ENCODE assay signal across 12 cellular contexts in genomic region chr14:75274045-75274898, GRCh38. TPM values are rescaled to one million over a fixed set of nuclear protein-coding genes. Genes with fewer than 3 reads are reported as not detected.
A peak's percentile ranks its signal among the peaks of the same experiment; 100 is the strongest.
DNase-seq lines count a peak whose midpoint lies in the region; ATAC-seq and TF ChIP-seq lines count a peak whose summit lies in the region.
"Had no signal": no experiment of that assay in that cellular context is flagged by ENCODE, and none has a peak within 500 bp of the region (broad histone marks: within the 10 kb centered on the region; RNA-seq: fewer than 3 reads in every experiment).

No MANE protein-coding gene starts in this region.

- H2AFZ ChIP-seq in parathyroid adenoma, result no peak overlapping the region

- H3K4me3 ChIP-seq in liver (ENCODE audit: low read depth in 1 of 3, low read length in 3 of 3) (no peak overlapping the region), right lobe of liver (no peak overlapping the region), esophagus muscularis mucosa (no peak overlapping the region), parathyroid adenoma (ENCODE audit: low read depth, low read length) (no peak overlapping the region), foreskin fibroblast (ENCODE audit: low read depth in 1 of 2, low read length in 2 of 2) (no peak overlapping the region)

- H3K9ac ChIP-seq in liver (ENCODE audit: low read depth in 1 of 2, low read length in 2 of 2), result no peak overlapping the region
- H3K9ac ChIP-seq in parathyroid adenoma, result no peak overlapping the region

- no peak for ATAC-seq in right lobe of liver
- ATAC-seq in GM18909 (IDR thresholded peaks at IDR 0.05; ENCODE audit: poor library complexity, unreplicated experiment), result no peak
- ATAC-seq: activated CD8-positive, alpha-beta memory T cell treated with anti-CD3 and anti-CD28 coated beads, Interleukin-2, amount 10 ng/mL, durations not matched to agents 7 days and 5 days had no signal

- H3K27ac ChIP-seq in liver (ENCODE audit: low read depth in 1 of 2, low read length in 2 of 2), result peak overlapping the region; percentile 17 to 55
- peak overlapping the region in 1 of 3 donors; percentile 45 for H3K27ac ChIP-seq in right lobe of liver
- H3K27ac ChIP-seq in esophagus muscularis mucosa (replicated peaks in 1 of 4), result peak overlapping the region; percentile 43 to 99 (median 50)
- peak overlapping the region; percentile 77 for H3K27ac ChIP-seq in parathyroid adenoma

- WGBS in liver, result 88% methylated on average over 6 of the region's 6 CpGs
- 76% methylated on average over 6 of the region's 6 CpGs for WGBS in right lobe of liver (ENCODE audit: insufficient coverage, low coverage, low lambda C conversion rate, missing lambda C conversion rate)
- 72% methylated on average over 6 of the region's 6 CpGs for WGBS in esophagus muscularis mucosa

- peaks cover 0 to 3% (median 1%) of the 10 kb centered on the region in 4 donors for H3K4me1 ChIP-seq in liver (ENCODE audit: control insufficient read depth in 4 of 4, insufficient read depth in 4 of 4, low read length in 3 of 4)
- peaks cover 0 to 5% (median 0%) of the 10 kb centered on the region in 4 donors for H3K4me1 ChIP-seq in right lobe of liver
- H3K4me1 ChIP-seq in esophagus muscularis mucosa, result peaks cover 15 to 52% (median 45%) of the 10 kb centered on the region in 4 donors
- H3K4me1 ChIP-seq in parathyroid adenoma, result peaks cover 26% of the 10 kb centered on the region

- H3K27me3 Mint-ChIP-seq in nephron progenitor cell (ENCODE audit: low read depth, poor library complexity), result peaks cover 28% of the 10 kb centered on the region

- H3K9me3 ChIP-seq in liver (ENCODE audit: control insufficient read depth in 4 of 4, low read length in 3 of 4), result no peaks in the 10 kb centered on the region
- H3K9me3 ChIP-seq in right lobe of liver, result no peaks in the 10 kb centered on the region
- H3K9me3 ChIP-seq in esophagus muscularis mucosa, result no peaks in the 10 kb centered on the region
- H3K9me3 ChIP-seq in parathyroid adenoma (ENCODE audit: control insufficient read depth, low read length), result no peaks in the 10 kb centered on the region

- TF ChIP-seq CTCF in liver (IDR thresholded peaks at IDR 0.05; ENCODE audit: low read depth, low read length, missing input control) (no peak), right lobe of liver (IDR thresholded peaks at IDR 0.05) (no peak), esophagus muscularis mucosa (IDR thresholded peaks at IDR 0.05) (no peak), parathyroid adenoma (IDR thresholded peaks at IDR 0.05) (no peak), foreskin fibroblast (IDR thresholded peaks at IDR 0.05; ENCODE audit: low read depth, low read length) (no peak), nephron progenitor cell (IDR thresholded peaks at IDR 0.05) (no peak)

- DNase-seq in right lobe of liver, result no peak
- no peak for DNase-seq in esophagus muscularis mucosa (ENCODE audit: extremely low spot score)
- no peak for DNase-seq in H4 (ENCODE audit: low spot score)
- no peak for DNase-seq in foreskin fibroblast
- no peak for DNase-seq in nephron progenitor cell
- DNase-seq: DND-41 had no signal

- H3K36me3 Mint-ChIP-seq in nephron progenitor cell (ENCODE audit: low read depth), result no peaks in the 10 kb centered on the region
- H3K36me3 Mint-ChIP-seq: activated CD8-positive, alpha-beta memory T cell treated with anti-CD3 and anti-CD28 coated beads, Interleukin-2, amount 10 ng/mL, durations not matched to agents 7 days and 5 days had no signal

- peaks cover 1% of the 10 kb centered on the region for H3K79me2 ChIP-seq in parathyroid adenoma

- no peak for TF ChIP-seq EP300 in esophagus muscularis mucosa (IDR thresholded peaks at IDR 0.05)

- peaks cover 45% of the 10 kb centered on the region for H3K4me1 Mint-ChIP-seq in nephron progenitor cell

- H3K36me3 ChIP-seq in liver (ENCODE audit: control insufficient read depth in 4 of 4, insufficient read depth in 3 of 4, low read depth in 1 of 4, low read length in 3 of 4) (no peaks in the 10 kb centered on the region), right lobe of liver (no peaks in the 10 kb centered on the region), esophagus muscularis mucosa (no peaks in the 10 kb centered on the region), parathyroid adenoma (ENCODE audit: control insufficient read depth, insufficient read depth, low read length) (no peaks in the 10 kb centered on the region)

- H3K4me3 Mint-ChIP-seq in nephron progenitor cell, result no peak overlapping the region
- H3K4me3 Mint-ChIP-seq: activated CD8-positive, alpha-beta memory T cell treated with anti-CD3 and anti-CD28 coated beads, Interleukin-2, amount 10 ng/mL, durations not matched to agents 7 days and 5 days; stimulated activated naive CD8-positive, alpha-beta T cell treated with anti-CD3 and anti-CD28 coated beads, Interleukin-15, Interleukin-2, amounts not matched to agents 100 ng/mL and 50 ng/mL, for 24 hours; T-helper 2 cell treated with Interferon-gamma antibody and Interleukin-4, amounts not matched to agents 5 μg/mL and 100 μg/mL, for 36 hours had no signal

- no peak overlapping the region for H3K4me2 ChIP-seq in parathyroid adenoma (ENCODE audit: low read length)

- no peak for TF ChIP-seq POLR2A in right lobe of liver (IDR thresholded peaks at IDR 0.05)
- no peak for TF ChIP-seq POLR2A in esophagus muscularis mucosa (IDR thresholded peaks at IDR 0.05; ENCODE audit: low read depth)

- intact Hi-C loops in right lobe of liver (cut with DNase I), result no loop called here
- intact Hi-C loops in esophagus muscularis mucosa (cut with DNase I), result no loop called here

- TF ChIP-seq RAD21 in liver (IDR thresholded peaks at IDR 0.05), result no peak

- H3K27me3 ChIP-seq in liver (ENCODE audit: control insufficient read depth in 4 of 4, insufficient read depth in 4 of 4, low read length in 3 of 4), result no peaks in the 10 kb centered on the region
- H3K27me3 ChIP-seq in right lobe of liver, result no peaks in the 10 kb centered on the region
- no peaks in the 10 kb centered on the region for H3K27me3 ChIP-seq in esophagus muscularis mucosa
- H3K27me3 ChIP-seq in parathyroid adenoma (ENCODE audit: control insufficient read depth, insufficient read depth, low read length), result no peaks in the 10 kb centered on the region

- H3K27ac Mint-ChIP-seq in nephron progenitor cell, result no peak overlapping the region
- H3K27ac Mint-ChIP-seq: activated CD8-positive, alpha-beta memory T cell treated with anti-CD3 and anti-CD28 coated beads, Interleukin-2, amount 10 ng/mL, durations not matched to agents 7 days and 5 days; stimulated activated naive CD8-positive, alpha-beta T cell treated with anti-CD3 and anti-CD28 coated beads, Interleukin-15, Interleukin-2, amounts not matched to agents 100 ng/mL and 50 ng/mL, for 24 hours; T-helper 2 cell treated with Interferon-gamma antibody and Interleukin-4, amounts not matched to agents 5 μg/mL and 100 μg/mL, for 36 hours had no signal

- H3K9me3 Mint-ChIP-seq in nephron progenitor cell, result no peaks in the 10 kb centered on the region
- H3K9me3 Mint-ChIP-seq: stimulated activated naive CD8-positive, alpha-beta T cell treated with anti-CD3 and anti-CD28 coated beads, Interleukin-15, Interleukin-2, amounts not matched to agents 100 ng/mL and 50 ng/mL, for 24 hours; T-helper 2 cell treated with Interferon-gamma antibody and Interleukin-4, amounts not matched to agents 5 μg/mL and 100 μg/mL, for 36 hours had no signal

TF ChIP-seq in liver, 16 proteins besides CTCF, POLR2A, EP300 and RAD21 (continues in another document):
- no peak for TF ChIP-seq REST (IDR thresholded peaks at IDR 0.05)
- TF ChIP-seq HNF4A (conservative IDR thresholded peaks at IDR 0.05), result no peak
- TF ChIP-seq HNF4G (IDR thresholded peaks at IDR 0.05), result no peak
- no peak for TF ChIP-seq SP1 (IDR thresholded peaks at IDR 0.05)
- TF ChIP-seq GABPA (IDR thresholded peaks at IDR 0.05 in 1 of 2, conservative IDR thresholded peaks at IDR 0.05 in 1 of 2), result no peak
- TF ChIP-seq MAX (IDR thresholded peaks at IDR 0.05), result no peak

RNA-seq across cellular contexts. Expression of gene FOS, which starts 4.4 kb away (rescaled TPM):
- total RNA-seq in liver (10 to 100 TPM; 18.9 to 21.2 TPM), right lobe of liver (100 to 1,000 TPM in 1 of 6 experiments, 10 to 100 TPM in 4, 1 to 10 TPM in 1; 9.9 to 151 (median 49.5) TPM), esophagus muscularis mucosa (100 to 1,000 TPM in 2 of 4 donors, 10 to 100 TPM in 2; 68.6 to 695 (median 143) TPM)
- polyA plus RNA-seq in liver, result 10 to 100 TPM; 13.2 to 82.7 TPM
- 21.5 and 22.0 TPM in 2 replicates for total RNA-seq in H4 (2014; rRNA removed; shearing (Covaris generic))
